Comparison of ENCODE assay signal across 8 cellular contexts in genomic region chr11:64306876-64307622, GRCh38. TPM values are rescaled to one million over a fixed set of nuclear protein-coding genes. Genes with fewer than 3 reads are reported as not detected.
DNase-seq lines count a peak whose midpoint lies in the region; ATAC-seq, FAIRE-seq and TF ChIP-seq lines count a peak whose summit lies in the region.

No MANE protein-coding gene starts in this region.

- H3K27ac ChIP-seq in keratinocyte (ENCODE audit: control insufficient read depth, insufficient read depth, low read length) = peak overlapping the region; percentile 54

- H3K79me2 ChIP-seq in keratinocyte (ENCODE audit: control insufficient read depth, insufficient read depth, low read length) = peaks cover 19% of the 10 kb centered on the region

- H3K4me3 Mint-ChIP-seq in activated T-helper 2 cell treated with anti-CD3 and anti-CD28 coated beads, Interferon-gamma antibody, Interleukin-2, Interleukin-4, amounts not matched to agents 10 μg/mL and 5 μg/mL and 100 μg/mL, durations not matched to agents 14 hours and 24 hours and 36 hours (ENCODE audit: low read depth) = peak overlapping the region; percentile 94
- peak overlapping the region; percentile 96 to 99 for H3K4me3 Mint-ChIP-seq in stimulated activated naive CD8-positive, alpha-beta T cell treated with anti-CD3 and anti-CD28 coated beads, Interleukin-15, amount 100 ng/mL, for 72 hours

- intact Hi-C loops in activated T-helper 2 cell treated with anti-CD3 and anti-CD28 coated beads, Interferon-gamma antibody, Interleukin-2, Interleukin-4, amounts not matched to agents 10 μg/mL and 5 μg/mL and 100 μg/mL, durations not matched to agents 14 hours and 24 hours and 36 hours (cut with micrococcal nuclease) = loop anchor here (1.0 to 5.0 kb wide), 2 partner anchors 10 to 35 kb away; partner anchors contain the start of genes CCDC88B and TRMT112
- intact Hi-C loops in sciatic nerve (cut with DNase I) = no loop called here

- H3K36me3 Mint-ChIP-seq in activated T-helper 2 cell treated with anti-CD3 and anti-CD28 coated beads, Interferon-gamma antibody, Interleukin-2, Interleukin-4, amounts not matched to agents 10 μg/mL and 5 μg/mL and 100 μg/mL, durations not matched to agents 14 hours and 24 hours and 36 hours (ENCODE audit: low read depth) = peaks cover 22% of the 10 kb centered on the region

- H3K9me3 ChIP-seq in keratinocyte (ENCODE audit: control insufficient read depth, low read depth, low read length) = no peaks in the 10 kb centered on the region

- H3K27me3 ChIP-seq in keratinocyte (ENCODE audit: control insufficient read depth, extremely low read depth, insufficient read depth, low read length) = no peaks in the 10 kb centered on the region

- H3K9ac ChIP-seq in keratinocyte (ENCODE audit: control insufficient read depth, extremely low read depth, insufficient read depth, low read length) = peak overlapping the region; percentile 80

- no peak for TF ChIP-seq CTCF in keratinocyte (optimal IDR thresholded peaks at IDR 0.05 in 1 of 3, IDR thresholded peaks at IDR 0.05 in 1 of 3, conservative IDR thresholded peaks at IDR 0.05 in 1 of 3; ENCODE audit: extremely low read depth in 1 of 3, insufficient read depth in 2 of 3, low read length in 3 of 3)

- no peak for ATAC-seq in stimulated activated naive CD8-positive, alpha-beta T cell treated with anti-CD3 and anti-CD28 coated beads, Interleukin-15, amount 100 ng/mL, for 72 hours
- no peak for ATAC-seq in GM18502 (IDR thresholded peaks at IDR 0.05; ENCODE audit: poor library complexity, unreplicated experiment)
- no peak for ATAC-seq in sciatic nerve

- H4K20me1 ChIP-seq in keratinocyte (ENCODE audit: control insufficient read depth, extremely low read depth, insufficient read depth, low read length) = peaks cover 3% of the 10 kb centered on the region

- H3K4me3 ChIP-seq in keratinocyte (ENCODE audit: control insufficient read depth in 2 of 3, extremely low read depth in 1 of 3, insufficient read depth in 2 of 3, low read depth in 1 of 3, low read length in 3 of 3) = peak overlapping the region; percentile 78 to 86 (median 83)

- no peak overlapping the region for H2AFZ ChIP-seq in keratinocyte (ENCODE audit: control insufficient read depth, low read length)

- peak overlapping the region; percentile 20 for H3K27ac Mint-ChIP-seq in activated T-helper 2 cell treated with anti-CD3 and anti-CD28 coated beads, Interferon-gamma antibody, Interleukin-2, Interleukin-4, amounts not matched to agents 10 μg/mL and 5 μg/mL and 100 μg/mL, durations not matched to agents 14 hours and 24 hours and 36 hours
- peak overlapping the region in 1 of 2 donors; percentile 12 for H3K27ac Mint-ChIP-seq in stimulated activated naive CD8-positive, alpha-beta T cell treated with anti-CD3 and anti-CD28 coated beads, Interleukin-15, amount 100 ng/mL, for 72 hours

- dilution Hi-C loops in keratinocyte (cut with MboI; ENCODE audit: extremely low pct_ligation_motif_present, low sequenced_read_pairs) = no loop called here

- no peaks in the 10 kb centered on the region for H3K9me3 Mint-ChIP-seq in activated T-helper 2 cell treated with anti-CD3 and anti-CD28 coated beads, Interferon-gamma antibody, Interleukin-2, Interleukin-4, amounts not matched to agents 10 μg/mL and 5 μg/mL and 100 μg/mL, durations not matched to agents 14 hours and 24 hours and 36 hours
- H3K9me3 Mint-ChIP-seq in stimulated activated naive CD8-positive, alpha-beta T cell treated with anti-CD3 and anti-CD28 coated beads, Interleukin-15, amount 100 ng/mL, for 72 hours = no peaks in the 10 kb centered on the region

- H3K4me1 ChIP-seq in keratinocyte (ENCODE audit: control insufficient read depth, extremely low read depth, insufficient read depth, low read length) = peaks cover 27% of the 10 kb centered on the region

- no peaks in the 10 kb centered on the region for H3K27me3 Mint-ChIP-seq in activated T-helper 2 cell treated with anti-CD3 and anti-CD28 coated beads, Interferon-gamma antibody, Interleukin-2, Interleukin-4, amounts not matched to agents 10 μg/mL and 5 μg/mL and 100 μg/mL, durations not matched to agents 14 hours and 24 hours and 36 hours (ENCODE audit: low read depth)
- H3K27me3 Mint-ChIP-seq in stimulated activated naive CD8-positive, alpha-beta T cell treated with anti-CD3 and anti-CD28 coated beads, Interleukin-15, amount 100 ng/mL, for 72 hours = peaks cover 12% of the 10 kb centered on the region

- H3K4me1 Mint-ChIP-seq in activated T-helper 2 cell treated with anti-CD3 and anti-CD28 coated beads, Interferon-gamma antibody, Interleukin-2, Interleukin-4, amounts not matched to agents 10 μg/mL and 5 μg/mL and 100 μg/mL, durations not matched to agents 14 hours and 24 hours and 36 hours (ENCODE audit: low read depth) = peaks cover 11% of the 10 kb centered on the region
- peaks cover 48% of the 10 kb centered on the region for H3K4me1 Mint-ChIP-seq in stimulated activated naive CD8-positive, alpha-beta T cell treated with anti-CD3 and anti-CD28 coated beads, Interleukin-15, amount 100 ng/mL, for 72 hours

- DNase-seq in NCI-H1417 (lab: John Stamatoyannopoulos, UW) = peak in 2 of 3 experiments; percentile 36 to 39
- no peak for DNase-seq in NCI-H1417 treated with DMSO at 0.1 percent for 48 hours (lab: John Stamatoyannopoulos, UW)
- no peak for DNase-seq in activated T-helper 2 cell treated with anti-CD3 and anti-CD28 coated beads, Interferon-gamma antibody, Interleukin-2, Interleukin-4, amounts not matched to agents 10 μg/mL and 5 μg/mL and 100 μg/mL, durations not matched to agents 14 hours and 24 hours and 36 hours (ENCODE audit: low spot score)
- DNase-seq in keratinocyte (ENCODE audit: low read depth, low spot score) = no peak
- DNase-seq in stimulated activated naive CD8-positive, alpha-beta T cell treated with anti-CD3 and anti-CD28 coated beads, Interleukin-15, amount 100 ng/mL, for 72 hours = no peak
- no peak for DNase-seq in NCI-H524 treated with DMSO at 0.1 percent for 48 hours (lab: John Stamatoyannopoulos, UW)
- DNase-seq in sciatic nerve (ENCODE audit: low spot score) = no peak

- no peak for FAIRE-seq in keratinocyte (lab: Jason Lieb, UNC)

- H3K4me2 ChIP-seq in keratinocyte (ENCODE audit: control insufficient read depth, extremely low read depth, insufficient read depth, low read depth, low read length) = peak overlapping the region; percentile 97

- no peaks in the 10 kb centered on the region for H3K36me3 ChIP-seq in keratinocyte (ENCODE audit: control insufficient read depth in 2 of 2, extremely low read depth in 1 of 2, insufficient read depth in 2 of 2, low read length in 2 of 2)

- H3K9me1 ChIP-seq in keratinocyte (ENCODE audit: control insufficient read depth, extremely low read depth, insufficient read depth, low read length) = no peaks in the 10 kb centered on the region

RNA-seq across cellular contexts. Expression of gene ESRRA, which starts 1.7 kb away (rescaled TPM):
- 49.4 and 54.6 TPM in 2 replicates for total RNA-seq in activated T-helper 2 cell treated with anti-CD3 and anti-CD28 coated beads, Interferon-gamma antibody, Interleukin-2, Interleukin-4, amounts not matched to agents 10 μg/mL and 5 μg/mL and 100 μg/mL, durations not matched to agents 14 hours and 24 hours and 36 hours
- polyA plus RNA-seq in keratinocyte = 20.8 to 33.9 TPM (median 25.9 TPM) in 3 replicates
- polyA plus RNA-seq in keratinocyte (2011; ENCODE audit: low read depth) = 6.2 TPM
- polyA plus RNA-seq in keratinocyte (2011; cell fraction: cytosol; rRNA removed) = 13.5 and 32.9 TPM in 2 replicates
- polyA plus RNA-seq in keratinocyte (2011; cell fraction: nucleus; rRNA removed) = 26.2 and 37.4 TPM in 2 replicates
- 31.4 and 31.7 TPM in 2 replicates for polyA plus RNA-seq in keratinocyte (2012; ENCODE audit: low replicate concordance)
- polyA minus RNA-seq in keratinocyte = 9.4 to 20.5 TPM (median 17.5 TPM) in 3 replicates
- 58.5 TPM for polyA minus RNA-seq in keratinocyte (2011; cell fraction: cytosol; rRNA and poly(A)+ RNA removed)
- polyA minus RNA-seq in keratinocyte (2011; cell fraction: nucleus; rRNA and poly(A)+ RNA removed) = 18.3 and 22.3 TPM in 2 replicates
- total RNA-seq in sciatic nerve = 17.4 TPM

RNA-seq across cellular contexts. Expression of gene CATSPERZ, which starts 6.9 kb away (rescaled TPM):
- total RNA-seq in activated T-helper 2 cell treated with anti-CD3 and anti-CD28 coated beads, Interferon-gamma antibody, Interleukin-2, Interleukin-4, amounts not matched to agents 10 μg/mL and 5 μg/mL and 100 μg/mL, durations not matched to agents 14 hours and 24 hours and 36 hours = 0.59 TPM in 1 of 2 replicates, not detected in the other
- 0.17 to 0.29 TPM (median 0.19 TPM) in 3 replicates for polyA plus RNA-seq in keratinocyte
- polyA plus RNA-seq in keratinocyte (2011; ENCODE audit: low read depth) = not detected
- 0.15 and 0.23 TPM in 2 replicates for polyA plus RNA-seq in keratinocyte (2011; cell fraction: cytosol; rRNA removed)
- polyA plus RNA-seq in keratinocyte (2011; cell fraction: nucleus; rRNA removed) = not detected in 2 replicates
- 0.28 TPM in 1 of 2 replicates, not detected in the other for polyA plus RNA-seq in keratinocyte (2012; ENCODE audit: low replicate concordance)
- polyA minus RNA-seq in keratinocyte = not detected in 3 replicates
- not detected for polyA minus RNA-seq in keratinocyte (2011; cell fraction: cytosol; rRNA and poly(A)+ RNA removed)
- polyA minus RNA-seq in keratinocyte (2011; cell fraction: nucleus; rRNA and poly(A)+ RNA removed) = not detected in 2 replicates
- total RNA-seq in sciatic nerve = not detected

RNA-seq across cellular contexts. Expression of gene TRMT112, which starts 10.3 kb away (rescaled TPM):
- total RNA-seq in activated T-helper 2 cell treated with anti-CD3 and anti-CD28 coated beads, Interferon-gamma antibody, Interleukin-2, Interleukin-4, amounts not matched to agents 10 μg/mL and 5 μg/mL and 100 μg/mL, durations not matched to agents 14 hours and 24 hours and 36 hours = 290 and 291 TPM in 2 replicates
- polyA plus RNA-seq in keratinocyte = 238 to 408 TPM (median 297 TPM) in 3 replicates
- polyA plus RNA-seq in keratinocyte (2011; ENCODE audit: low read depth) = 46.0 TPM
- polyA plus RNA-seq in keratinocyte (2011; cell fraction: cytosol; rRNA removed) = 221 and 340 TPM in 2 replicates
- 140 and 145 TPM in 2 replicates for polyA plus RNA-seq in keratinocyte (2011; cell fraction: nucleus; rRNA removed)
- 333 and 344 TPM in 2 replicates for polyA plus RNA-seq in keratinocyte (2012; ENCODE audit: low replicate concordance)
- polyA minus RNA-seq in keratinocyte = 54.1 to 102 TPM (median 58.6 TPM) in 3 replicates
- polyA minus RNA-seq in keratinocyte (2011; cell fraction: cytosol; rRNA and poly(A)+ RNA removed) = 173 TPM
- 23.8 and 26.3 TPM in 2 replicates for polyA minus RNA-seq in keratinocyte (2011; cell fraction: nucleus; rRNA and poly(A)+ RNA removed)
- total RNA-seq in sciatic nerve = 149 TPM

RNA-seq across cellular contexts. Expression of gene PRDX5, which starts 10.9 kb away (rescaled TPM):
- total RNA-seq in activated T-helper 2 cell treated with anti-CD3 and anti-CD28 coated beads, Interferon-gamma antibody, Interleukin-2, Interleukin-4, amounts not matched to agents 10 μg/mL and 5 μg/mL and 100 μg/mL, durations not matched to agents 14 hours and 24 hours and 36 hours = 112 and 118 TPM in 2 replicates
- 590 to 817 TPM (median 591 TPM) in 3 replicates for polyA plus RNA-seq in keratinocyte
- polyA plus RNA-seq in keratinocyte (2011; ENCODE audit: low read depth) = 124 TPM
- polyA plus RNA-seq in keratinocyte (2011; cell fraction: cytosol; rRNA removed) = 440 and 697 TPM in 2 replicates
- 319 and 355 TPM in 2 replicates for polyA plus RNA-seq in keratinocyte (2011; cell fraction: nucleus; rRNA removed)
- polyA plus RNA-seq in keratinocyte (2012; ENCODE audit: low replicate concordance) = 463 and 515 TPM in 2 replicates
- 146 to 217 TPM (median 180 TPM) in 3 replicates for polyA minus RNA-seq in keratinocyte
- polyA minus RNA-seq in keratinocyte (2011; cell fraction: cytosol; rRNA and poly(A)+ RNA removed) = 299 TPM
- 43.8 and 51.7 TPM in 2 replicates for polyA minus RNA-seq in keratinocyte (2011; cell fraction: nucleus; rRNA and poly(A)+ RNA removed)
- 143 TPM for total RNA-seq in sciatic nerve

RNA-seq across cellular contexts. Expression of gene KCNK4, which starts 15.9 kb away (rescaled TPM):
- total RNA-seq in activated T-helper 2 cell treated with anti-CD3 and anti-CD28 coated beads, Interferon-gamma antibody, Interleukin-2, Interleukin-4, amounts not matched to agents 10 μg/mL and 5 μg/mL and 100 μg/mL, durations not matched to agents 14 hours and 24 hours and 36 hours = not detected in 2 replicates
- polyA plus RNA-seq in keratinocyte = not detected in 3 replicates
- not detected for polyA plus RNA-seq in keratinocyte (2011; ENCODE audit: low read depth)
- not detected in 2 replicates for polyA plus RNA-seq in keratinocyte (2011; cell fraction: cytosol; rRNA removed)
- not detected in 2 replicates for polyA plus RNA-seq in keratinocyte (2011; cell fraction: nucleus; rRNA removed)
- polyA plus RNA-seq in keratinocyte (2012; ENCODE audit: low replicate concordance) = not detected in 2 replicates
- not detected in 3 replicates for polyA minus RNA-seq in keratinocyte
- polyA minus RNA-seq in keratinocyte (2011; cell fraction: cytosol; rRNA and poly(A)+ RNA removed) = not detected
- polyA minus RNA-seq in keratinocyte (2011; cell fraction: nucleus; rRNA and poly(A)+ RNA removed) = not detected in 2 replicates
- not detected for total RNA-seq in sciatic nerve

Comparison
In these comparisons a context has a peak if more than half of its experiments do, and no peak if none do; other contexts are left out.
1. DNase-seq: peak in NCI-H1417 (2 of 3); none in NCI-H1417 treated with DMSO at 0.1 percent for 48 hours (single experiment), activated T-helper 2 cell treated with anti-CD3 and anti-CD28 coated beads, Interferon-gamma antibody, Interleukin-2, Interleukin-4, amounts not matched to agents 10 μg/mL and 5 μg/mL and 100 μg/mL, durations not matched to agents 14 hours and 24 hours and 36 hours (single experiment), keratinocyte (single experiment), stimulated activated naive CD8-positive, alpha-beta T cell treated with anti-CD3 and anti-CD28 coated beads, Interleukin-15, amount 100 ng/mL, for 72 hours (0 of 2), NCI-H524 treated with DMSO at 0.1 percent for 48 hours (single experiment) and sciatic nerve (single experiment).